ENCODE assay signal across 8 cellular contexts in the genomic region with DNA sequence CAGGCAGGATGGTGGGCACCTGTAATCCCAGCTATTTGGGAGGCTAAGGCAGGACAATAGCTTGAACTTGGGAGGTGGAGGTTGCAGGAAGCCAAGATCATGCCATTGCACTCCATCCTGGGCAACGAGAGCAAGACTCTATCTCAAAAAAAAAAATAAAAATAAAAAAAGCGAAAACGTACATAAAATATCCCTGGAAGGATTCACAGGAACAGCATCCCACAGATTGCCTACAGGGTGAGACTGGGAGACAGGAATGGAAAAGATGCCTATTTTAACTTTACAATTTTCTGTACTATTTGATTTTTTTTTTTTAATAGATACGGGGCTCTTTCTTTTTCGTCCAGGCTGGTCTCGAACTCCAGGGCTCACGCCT. TPM values are rescaled to one million over a fixed set of nuclear protein-coding genes. Genes with fewer than 3 reads are reported as not detected.
A peak's percentile ranks its signal among the peaks of the same experiment; 100 is the strongest.
DNase-seq lines count a peak whose midpoint lies in the region; ATAC-seq, FAIRE-seq and TF ChIP-seq lines count a peak whose summit lies in the region.

No MANE protein-coding gene starts in this region.

- ATAC-seq in K562 (no peak), GM18909 (IDR thresholded peaks at IDR 0.05; ENCODE audit: poor library complexity, unreplicated experiment) (no peak)

- H3K27ac Mint-ChIP-seq in activated naive CD4-positive, alpha-beta T cell treated with anti-CD3 and anti-CD28 coated beads, Interleukin-2, amount 50 U/mL, for 24 hours: peak overlapping the region; percentile 83
- peak overlapping the region; percentile 91 for H3K27ac Mint-ChIP-seq in type B pancreatic cell

- H3K9me1 ChIP-seq in K562 (ENCODE audit: control insufficient read depth, insufficient read depth, low read length): no peaks in the 10 kb centered on the region

- H2BK15ac ChIP-seq in mesenchymal stem cell (ENCODE audit: low read depth, poor library complexity, severe bottlenecking): no peak overlapping the region

- no peak for TF ChIP-seq POLR2A in K562 (conservative IDR thresholded peaks at IDR 0.05)

- H3K4me3 Mint-ChIP-seq in activated naive CD4-positive, alpha-beta T cell treated with anti-CD3 and anti-CD28 coated beads, Interleukin-2, amount 50 U/mL, for 24 hours: peak overlapping the region; percentile 96
- H3K4me3 Mint-ChIP-seq in type B pancreatic cell: peak overlapping the region; percentile 97

- in situ Hi-C loops in K562 (cut with MboI): no loop called here

- TF ChIP-seq RAD21 in K562 (CRISPR knock-in tag; conservative IDR thresholded peaks at IDR 0.05 in 1 of 2, IDR thresholded peaks at IDR 0.05 in 1 of 2): no peak

- H4K20me1 ChIP-seq in K562 (replicated peaks; ENCODE audit: control insufficient read depth, insufficient read depth, low read length): no peaks in the 10 kb centered on the region

- TF ChIP-seq EP300 in K562 (IDR thresholded peaks at IDR 0.05; ENCODE audit: low read length): no peak

- H3K4me2 ChIP-seq in K562 (ENCODE audit: insufficient read depth, low read length): peak overlapping the region; percentile 74
- peak overlapping the region; percentile 85 for H3K4me2 ChIP-seq in mesenchymal stem cell (ENCODE audit: low read length, poor library complexity, severe bottlenecking)

- H3K9me3 ChIP-seq in K562 (replicated peaks; ENCODE audit: control insufficient read depth, insufficient read depth, low read depth, low read length) (no peaks in the 10 kb centered on the region), mesenchymal stem cell (ENCODE audit: control insufficient read depth, low read length) (no peaks in the 10 kb centered on the region)

- no peak overlapping the region for H4K8ac ChIP-seq in mesenchymal stem cell (ENCODE audit: low read length)

- no peaks in the 10 kb centered on the region for H3K9me3 Mint-ChIP-seq in activated naive CD4-positive, alpha-beta T cell treated with anti-CD3 and anti-CD28 coated beads, Interleukin-2, amount 50 U/mL, for 24 hours
- no peaks in the 10 kb centered on the region for H3K9me3 Mint-ChIP-seq in type B pancreatic cell

- H2BK120ac ChIP-seq in mesenchymal stem cell (ENCODE audit: low read depth, low read length): no peak overlapping the region

- no peak overlapping the region for H2BK5ac ChIP-seq in mesenchymal stem cell (ENCODE audit: low read depth, low read length, poor library complexity, severe bottlenecking)

- peaks cover 3% of the 10 kb centered on the region for H3K79me1 ChIP-seq in mesenchymal stem cell (replicated peaks; ENCODE audit: low read length, poor library complexity, severe bottlenecking)

- POLR2A ChIA-PET in K562 (lab: Yijun Ruan, JAX): no interaction called here

- H3K27me3 Mint-ChIP-seq in activated naive CD4-positive, alpha-beta T cell treated with anti-CD3 and anti-CD28 coated beads, Interleukin-2, amount 50 U/mL, for 24 hours: no peaks in the 10 kb centered on the region
- H3K27me3 Mint-ChIP-seq in type B pancreatic cell: peaks cover 6% of the 10 kb centered on the region

- no peak for TF ChIP-seq CTCF in K562 (IDR thresholded peaks at IDR 0.05 in 2 of 3, conservative IDR thresholded peaks at IDR 0.05 in 1 of 3; ENCODE audit: insufficient read depth in 2 of 3, low read depth in 1 of 3, low read length in 3 of 3)
- no peak for TF ChIP-seq CTCF in type B pancreatic cell (conservative IDR thresholded peaks at IDR 0.05)

- peaks cover 3 to 34% of the 10 kb centered on the region in 2 experiments; a peak in 3 of 5 replicates for H3K4me1 ChIP-seq in K562 (replicated peaks in 1 of 2; ENCODE audit: control insufficient read depth in 2 of 2, insufficient read depth in 2 of 2, low read length in 2 of 2)
- peaks cover 9% of the 10 kb centered on the region for H3K4me1 ChIP-seq in mesenchymal stem cell (ENCODE audit: control insufficient read depth, insufficient read depth, low read depth, low read length)

- intact Hi-C loops in K562 (cut with micrococcal nuclease): no loop called here

- H2BK12ac ChIP-seq in mesenchymal stem cell (ENCODE audit: low read length in 2 of 2): peak overlapping the region in 1 of 2 experiments; percentile 6

- H3K9ac ChIP-seq in K562 (ENCODE audit: insufficient read depth in 1 of 2, low read depth in 2 of 2, low read length in 2 of 2) (peak overlapping the region in 1 of 2 experiments; percentile 88; a peak in 1 of 4 replicates), mesenchymal stem cell (ENCODE audit: low read length) (peak overlapping the region; percentile 80)

- DNase-seq in activated naive CD4-positive, alpha-beta T cell (lab: John Stamatoyannopoulos, UW): no peak
- DNase-seq in K562 (ENCODE audit: extremely low read depth in 1 of 4, low spot score in 3 of 4): no peak
- DNase-seq in mesenchymal stem cell: no peak
- DNase-seq in type B pancreatic cell (ENCODE audit: extremely low spot score, unreplicated experiment): no peak
- DNase-seq in NCI-H526 (lab: John Stamatoyannopoulos, UW): no peak
- DNase-seq in ureter (ENCODE audit: low spot score): no peak

- no peak overlapping the region for H3K27ac ChIP-seq in K562 (ENCODE audit: extremely low read depth, low read depth, low read length)
- H3K27ac ChIP-seq in mesenchymal stem cell (ENCODE audit: low read length, poor library complexity, severe bottlenecking): no peak overlapping the region

- no peak overlapping the region for H4K91ac ChIP-seq in mesenchymal stem cell (ENCODE audit: low read length)

- peaks cover 26% of the 10 kb centered on the region for H3K4me1 Mint-ChIP-seq in activated naive CD4-positive, alpha-beta T cell treated with anti-CD3 and anti-CD28 coated beads, Interleukin-2, amount 50 U/mL, for 24 hours
- H3K4me1 Mint-ChIP-seq in type B pancreatic cell (ENCODE audit: unreplicated experiment): peaks cover 11% of the 10 kb centered on the region

- 27% methylated on average over 7 of the region's 7 CpGs for WGBS in K562 (ENCODE audit: insufficient coverage, low coverage, missing lambda C conversion rate)
- WGBS in mesenchymal stem cell: 69% methylated on average over 4 of the region's 7 CpGs

- H2AK5ac ChIP-seq in mesenchymal stem cell (ENCODE audit: low read length, severe bottlenecking): no peak overlapping the region

- no peak overlapping the region for H3K14ac ChIP-seq in mesenchymal stem cell (ENCODE audit: low read length in 2 of 2)

- H3K18ac ChIP-seq in mesenchymal stem cell (ENCODE audit: low read depth in 1 of 2, low read length in 2 of 2): no peak overlapping the region

- H3K4ac ChIP-seq in mesenchymal stem cell (ENCODE audit: low read depth in 1 of 2, low read length in 2 of 2): no peak overlapping the region

- BruUV-seq in K562 (replicated peaks; lab: Mats Ljungman, UMichigan): no TSS peak

- peak overlapping the region; percentile 80 for H2AFZ ChIP-seq in K562 (ENCODE audit: low read depth, low read length)
- H2AFZ ChIP-seq in mesenchymal stem cell (ENCODE audit: low read depth, low read length): peak overlapping the region; percentile 98

- H3K27me3 ChIP-seq in K562 (ENCODE audit: control insufficient read depth in 2 of 2, insufficient read depth in 2 of 2, low read length in 2 of 2) (peaks cover 3 to 8% of the 10 kb centered on the region in 2 experiments; a peak in 2 of 5 replicates), mesenchymal stem cell (ENCODE audit: control insufficient read depth in 1 of 2, insufficient read depth in 1 of 2, low read length in 2 of 2) (peaks cover 0 to 7% of the 10 kb centered on the region in 2 experiments)

- H3K4me3 ChIP-seq in K562: peak overlapping the region; percentile 47; the same call in 1 of the 2 replicates
- H3K4me3 ChIP-seq in mesenchymal stem cell (ENCODE audit: insufficient read depth in 1 of 2, low read depth in 1 of 2, low read length in 2 of 2): peak overlapping the region in 1 of 2 experiments; percentile 84

- CTCF ChIA-PET in K562 (lab: Yijun Ruan, JAX; ENCODE audit: low intra/inter-chr PET ratio): no interaction called here

- H3K79me2 ChIP-seq in K562 (ENCODE audit: control insufficient read depth, insufficient read depth, low read length): peaks cover 7% of the 10 kb centered on the region; the same call in 1 of the 3 replicates

- no peaks in the 10 kb centered on the region for H3K36me3 ChIP-seq in K562 (ENCODE audit: control insufficient read depth, insufficient read depth, low read length)
- H3K36me3 ChIP-seq in mesenchymal stem cell (ENCODE audit: control insufficient read depth in 1 of 2, insufficient read depth in 2 of 2, low read depth in 1 of 2, low read length in 2 of 2): no peaks in the 10 kb centered on the region

- no peak overlapping the region for H3K23ac ChIP-seq in mesenchymal stem cell (ENCODE audit: low read length in 2 of 2)

- H3K36me3 Mint-ChIP-seq in activated naive CD4-positive, alpha-beta T cell treated with anti-CD3 and anti-CD28 coated beads, Interleukin-2, amount 50 U/mL, for 24 hours: no peaks in the 10 kb centered on the region
- H3K36me3 Mint-ChIP-seq in type B pancreatic cell: no peaks in the 10 kb centered on the region

- no peak for FAIRE-seq in K562 (lab: Jason Lieb, UNC)

TF ChIP-seq in K562, 482 proteins besides CTCF, POLR2A, EP300 and RAD21 (continues in another document):
- TF ChIP-seq ZBTB7A (IDR thresholded peaks at IDR 0.05; ENCODE audit: borderline replicate concordance, control insufficient read depth, low read depth, low read length): no peak

RNA-seq across cellular contexts. Expression of a gene that starts 0.6 kb away (rescaled TPM):
- 8.8 and 13.1 TPM in 2 replicates for total RNA-seq in K562 (2011; cell fraction: chromatin; rRNA removed; ENCODE audit: low replicate concordance)
- 5.2 and 5.4 TPM in 2 replicates for total RNA-seq in K562 (2011; cell fraction: nucleolus; rRNA removed)
- 14.4 and 17.7 TPM in 2 replicates for total RNA-seq in K562 (2011; cell fraction: nucleoplasm; rRNA removed)
- total RNA-seq in K562 (2014; rRNA removed) (6.2 and 6.8 TPM in 2 replicates), K562 (2014; rRNA removed; fragmentation: Illumina TruSeq; extraction: Trizol) (5.2 and 5.5 TPM in 2 replicates), K562 (2015; rRNA removed; fragmentation: Illumina TruSeq; extraction: Trizol) (5.1 and 5.4 TPM in 2 replicates), K562 (2021) (6.8 and 7.3 TPM in 2 replicates), type B pancreatic cell (ENCODE audit: low replicate concordance) (13.6 and 13.7 TPM in 2 replicates), ureter (21.5 TPM)
- polyA plus RNA-seq in K562 (2011; rRNA removed) (6.7 and 6.8 TPM in 2 replicates), K562 (2014; fragmentation: Illumina TruSeq; extraction: Trizol) (5.6 and 6.1 TPM in 2 replicates), K562 (2014; fragmentation: Nextera tagmentation; extraction: Ambion mirVana) (1 to 10 TPM; 1.5 TPM), K562 (2014; rRNA removed) (3.0 and 4.4 TPM in 2 replicates)
- polyA plus RNA-seq in K562 (2011; cell fraction: cytosol; rRNA removed): 3.8 and 4.1 TPM in 2 replicates
- polyA plus RNA-seq in K562 (2011; cell fraction: nucleus; rRNA removed): 15.0 and 15.7 TPM in 2 replicates
- 4.0 and 7.8 TPM in 2 replicates for polyA plus RNA-seq in K562 (2012)
- 10.8 and 11.6 TPM in 2 replicates for polyA minus RNA-seq in K562 (2011; rRNA and poly(A)+ RNA removed)
- 2.1 and 3.3 TPM in 2 replicates for polyA minus RNA-seq in K562 (2011; cell fraction: cytosol; rRNA and poly(A)+ RNA removed)
- 5.4 and 9.3 TPM in 2 replicates for polyA minus RNA-seq in K562 (2011; cell fraction: nucleus; rRNA and poly(A)+ RNA removed)
- 7.9 TPM for polyA plus RNA-seq in mesenchymal stem cell (2013, experiment 1 of 2)
- 8.8 TPM for polyA plus RNA-seq in mesenchymal stem cell (2013, experiment 2 of 2)
